In genomic region chr9:35904966-35905781, GRCh38 we compare ENCODE assay signal across 11 cellular contexts. TPM values are rescaled to one million over a fixed set of nuclear protein-coding genes. Genes with fewer than 3 reads are reported as not detected.
DNase-seq lines count a peak whose midpoint lies in the region; ATAC-seq, FAIRE-seq and TF ChIP-seq lines count a peak whose summit lies in the region.
"Had no signal": no experiment of that assay in that cellular context is flagged by ENCODE, and none has a peak within 500 bp of the region (broad histone marks: within the 10 kb centered on the region; RNA-seq: fewer than 3 reads in every experiment).

No MANE protein-coding gene starts in this region.

- 71% methylated on average over 9 of the region's 10 CpGs for WGBS in A549 (ENCODE audit: missing lambda C conversion rate)
- WGBS in esophagus, 2 donors = 62 to 73% methylated on average over 10 of the region's 10 CpGs
- WGBS in ovary, 3 donors = 67 to 74% (median 72%) methylated on average over 10 of the region's 10 CpGs

- DNase-seq in A549 (ENCODE audit: low read depth in 1 of 2, low spot score in 1 of 2) (peak in 1 of 2 experiments; percentile 25), Peyer's patch (peak in 2 of 3 donors; percentile 77 to 79), ovary (peak in 1 of 5 donors; percentile 35), NK-92 (lab: John Stamatoyannopoulos, UW; ENCODE audit: unreplicated experiment) (no peak), T-helper 2 cell (no peak)
- DNase-seq in activated T-cell treated with anti-CD3 and anti-CD28 coated beads, Interleukin-2, amount 50 U/mL, for 1 hour = no peak
- DNase-seq: CD8-positive, alpha-beta T cell; immature natural killer cell; NCI-H1436 treated with DMSO at 0.1 percent for 48 hours had no signal

- intact Hi-C loops in ovary (cut with DNase I) = loop anchor here in 3 of 4 donors (5.0 kb wide), 2 partner anchors 37 to 42 kb away; no protein-coding TSS in a partner anchor

- H3K4me1 ChIP-seq in A549 (peaks cover 50% of the 10 kb centered on the region), Peyer's patch (peaks cover 7 to 70% (median 32%) of the 10 kb centered on the region in 4 donors), esophagus (ENCODE audit: control insufficient read depth in 2 of 2, insufficient read depth in 2 of 2, low read length in 1 of 2) (peaks cover 11 to 27% of the 10 kb centered on the region in 2 donors), ovary (ENCODE audit: insufficient read depth) (peaks cover 38% of the 10 kb centered on the region)

- TF ChIP-seq POLR2A in A549 (IDR thresholded peaks at IDR 0.05; ENCODE audit: low read length) (no peak), Peyer's patch (IDR thresholded peaks at IDR 0.05) (peak in 1 of 2 donors; percentile 39), ovary (IDR thresholded peaks at IDR 0.05) (no peak)

- ATAC-seq in A549 = peak; percentile 15 to 26; a peak in 3 of 6 replicates
- no peak for ATAC-seq in GM18868 (IDR thresholded peaks at IDR 0.05; ENCODE audit: unreplicated experiment)
- ATAC-seq: CD8-positive, alpha-beta T cell had no signal

- H3K4me3 ChIP-seq in A549 = no peak overlapping the region
- H3K4me3 ChIP-seq in Peyer's patch = peak overlapping the region in 1 of 4 donors; percentile 52
- H3K4me3 ChIP-seq in esophagus (ENCODE audit: low read depth in 1 of 2, low read length in 2 of 2) = no peak overlapping the region
- no peak overlapping the region for H3K4me3 ChIP-seq in ovary

- H3K36me3 ChIP-seq in Peyer's patch (no peaks in the 10 kb centered on the region), esophagus (ENCODE audit: control insufficient read depth in 2 of 2, insufficient read depth in 2 of 2, low read length in 1 of 2) (no peaks in the 10 kb centered on the region), ovary (no peaks in the 10 kb centered on the region)

- no peak for TF ChIP-seq EP300 in A549 (IDR thresholded peaks at IDR 0.05)
- TF ChIP-seq EP300 in ovary (IDR thresholded peaks at IDR 0.05) = no peak

- no peaks in the 10 kb centered on the region for H3K9me3 ChIP-seq in A549
- no peaks in the 10 kb centered on the region for H3K9me3 ChIP-seq in Peyer's patch
- no peaks in the 10 kb centered on the region for H3K9me3 ChIP-seq in esophagus (ENCODE audit: control insufficient read depth in 2 of 2, insufficient read depth in 1 of 2, low read depth in 1 of 2, low read length in 1 of 2)
- H3K9me3 ChIP-seq in ovary = no peaks in the 10 kb centered on the region

- POLR2A ChIA-PET in A549 (lab: Yijun Ruan, JAX) = interaction anchor here (0.5 to 1.7 kb wide), 4 partner anchors 19 to 173 kb away, joined by 3 to 7 read pairs (median 6); partner anchors contain the start of genes CREB3 and TLN1

- TF ChIP-seq CTCF in A549 (IDR thresholded peaks at IDR 0.05) = no peak
- TF ChIP-seq CTCF in Peyer's patch (IDR thresholded peaks at IDR 0.05) = peak in 1 of 6 experiments; percentile 2
- TF ChIP-seq CTCF in ovary (IDR thresholded peaks at IDR 0.05) = no peak

- CTCF ChIA-PET in A549 (lab: Yijun Ruan, JAX) = interaction anchor here (0.7 to 13.7 kb wide), 17 partner anchors 9 to 118 kb away, joined by 3 to 243 read pairs (median 6); no protein-coding TSS in a partner anchor

- no peak for TF ChIP-seq RAD21 in A549 (conservative IDR thresholded peaks at IDR 0.05 in 1 of 2, IDR thresholded peaks at IDR 0.05 in 1 of 2)

- H3K27ac ChIP-seq in A549 (peak overlapping the region; percentile 93 to 99), Peyer's patch (peak overlapping the region; percentile 70 to 97 (median 90)), esophagus (ENCODE audit: low read depth in 2 of 2, low read length in 1 of 2) (peak overlapping the region; percentile 87 to 93), ovary (peak overlapping the region; percentile 72 to 85)

- no peak for FAIRE-seq in A549 (lab: Jason Lieb, UNC)

- H3K4me2 ChIP-seq in A549 = peak overlapping the region; percentile 68

- H3K27me3 ChIP-seq in Peyer's patch (no peaks in the 10 kb centered on the region), esophagus (ENCODE audit: control insufficient read depth in 1 of 2, insufficient read depth in 2 of 2, low read length in 2 of 2) (no peaks in the 10 kb centered on the region), ovary (no peaks in the 10 kb centered on the region)

TF ChIP-seq in A549, 52 proteins besides CTCF, POLR2A, EP300 and RAD21:
- TF ChIP-seq MAX (IDR thresholded peaks at IDR 0.05) (no peak), ESRRA (IDR thresholded peaks at IDR 0.05; ENCODE audit: borderline replicate concordance, low read length) (no peak), JUNB (IDR thresholded peaks at IDR 0.05) (no peak), FOXS1 (CRISPR knock-in tag; IDR thresholded peaks at IDR 0.05) (no peak), MYC (IDR thresholded peaks at IDR 0.05; ENCODE audit: borderline replicate concordance, low read length) (no peak), HEYL (CRISPR knock-in tag; IDR thresholded peaks at IDR 0.05) (no peak), CHD4 (IDR thresholded peaks at IDR 0.05; ENCODE audit: borderline replicate concordance) (no peak), ZNF302 (CRISPR knock-in tag; IDR thresholded peaks at IDR 0.05) (no peak), PHF8 (IDR thresholded peaks at IDR 0.05; ENCODE audit: borderline replicate concordance, low read depth) (no peak), TP53 (CRISPR knock-in tag; IDR thresholded peaks at IDR 0.05) (no peak)

RNA-seq across cellular contexts. Expression of gene HRCT1, which starts 0.8 kb away (rescaled TPM):
- 0.21 TPM in 1 of 2 replicates, not detected in the other for polyA plus RNA-seq in A549 (2011; rRNA removed)
- polyA plus RNA-seq in A549 (2012; cell fraction: cytosol; rRNA removed) = 0.32 and 0.36 TPM in 2 replicates
- 0.47 and 0.76 TPM in 2 replicates for polyA plus RNA-seq in A549 (2012; cell fraction: nucleus; rRNA removed)
- 0.22 to 0.41 TPM in 2 of 3 replicates, not detected in the other for polyA plus RNA-seq in A549 (2017; fragmentation: RNase III; extraction: RNeasy Plus Mini Kit Qiagen cat#74134 plus additional on column Dnase treatment)
- not detected in 2 replicates for polyA minus RNA-seq in A549 (2011; rRNA and poly(A)+ RNA removed)
- 10 to 100 TPM in 3 of 4 donors, 1 to 10 TPM in 1; 9.1 to 32.6 (median 17.2) TPM for total RNA-seq in Peyer's patch
- polyA plus RNA-seq in esophagus = under 1 TPM; 0.61 to 0.94 TPM
- 1 to 10 TPM in 5 of 7 donors, under 1 TPM in 1, not detected in 1; 0.48 to 8.1 (median 3.4) TPM for total RNA-seq in ovary
- 1 to 10 TPM in 1 of 2 donors, under 1 TPM in 1; 0.90 to 1.1 TPM for polyA plus RNA-seq in ovary
- total RNA-seq: CD8-positive, alpha-beta T cell had no signal
- polyA plus RNA-seq: immature natural killer cell had no signal

RNA-seq across cellular contexts. Expression of gene SPAAR, which starts 4.1 kb away (rescaled TPM):
- polyA plus RNA-seq in A549 (2011; rRNA removed) (0.05 TPM in 1 of 2 replicates, not detected in the other), A549 (2017; fragmentation: RNase III; extraction: RNeasy Plus Mini Kit Qiagen cat#74134 plus additional on column Dnase treatment) (not detected in 3 replicates), esophagus (under 1 TPM; 0.29 to 0.33 TPM), ovary (1 to 10 TPM; 1.4 to 2.3 TPM)
- polyA plus RNA-seq in A549 (2012; cell fraction: cytosol; rRNA removed) = 0.03 and 0.04 TPM in 2 replicates
- polyA plus RNA-seq in A549 (2012; cell fraction: nucleus; rRNA removed) = 0.05 and 0.10 TPM in 2 replicates
- polyA minus RNA-seq in A549 (2011; rRNA and poly(A)+ RNA removed) = not detected in 2 replicates
- total RNA-seq in Peyer's patch (10 to 100 TPM in 1 of 4 donors, under 1 TPM in 1, not detected in 2; 0.88 to 17.3 TPM), ovary (1 to 10 TPM in 5 of 7 donors, under 1 TPM in 2; 0.33 to 5.4 (median 2.0) TPM)
- total RNA-seq: CD8-positive, alpha-beta T cell had no signal
- polyA plus RNA-seq: immature natural killer cell had no signal

RNA-seq across cellular contexts. Expression of gene OR13J1, which starts 35.0 kb away (rescaled TPM):
- polyA plus RNA-seq in A549 (2011; rRNA removed) (not detected in 2 replicates), A549 (2017; fragmentation: RNase III; extraction: RNeasy Plus Mini Kit Qiagen cat#74134 plus additional on column Dnase treatment) (not detected in 3 replicates), esophagus (not detected), ovary (not detected)
- polyA plus RNA-seq in A549 (2012; cell fraction: cytosol; rRNA removed) = not detected in 2 replicates
- polyA plus RNA-seq in A549 (2012; cell fraction: nucleus; rRNA removed) = not detected in 2 replicates
- polyA minus RNA-seq in A549 (2011; rRNA and poly(A)+ RNA removed) = not detected in 2 replicates
- total RNA-seq in Peyer's patch (not detected), ovary (not detected)
- total RNA-seq: CD8-positive, alpha-beta T cell had no signal
- polyA plus RNA-seq: immature natural killer cell had no signal

RNA-seq across cellular contexts. Expression of gene OR2S2, which starts 52.8 kb away (rescaled TPM):
- not detected in 2 replicates for polyA plus RNA-seq in A549 (2011; rRNA removed)
- not detected in 2 replicates for polyA plus RNA-seq in A549 (2012; cell fraction: cytosol; rRNA removed)
- not detected in 2 replicates for polyA plus RNA-seq in A549 (2012; cell fraction: nucleus; rRNA removed)
- polyA plus RNA-seq in A549 (2017; fragmentation: RNase III; extraction: RNeasy Plus Mini Kit Qiagen cat#74134 plus additional on column Dnase treatment) = not detected in 3 replicates
- polyA minus RNA-seq in A549 (2011; rRNA and poly(A)+ RNA removed) = not detected in 2 replicates
- total RNA-seq in Peyer's patch = not detected
- polyA plus RNA-seq in esophagus = not detected
- total RNA-seq in ovary = not detected
- not detected for polyA plus RNA-seq in ovary
- total RNA-seq: CD8-positive, alpha-beta T cell had no signal
- polyA plus RNA-seq: immature natural killer cell had no signal

Comparison
In these comparisons a context has a peak if more than half of its experiments do, and no peak if none do; other contexts are left out.
1. DNase-seq: peak in Peyer's patch (2 of 3); none in NK-92 (single experiment), T-helper 2 cell (0 of 5) and activated T-cell treated with anti-CD3 and anti-CD28 coated beads, Interleukin-2, amount 50 U/mL, for 1 hour (single experiment).
2. Peak in every context shown above with its lines, with median percentiles within 50 percentile points of each other: H3K27ac ChIP-seq.